Comparison of ENCODE assay signal across 8 cellular contexts in the genomic region with DNA sequence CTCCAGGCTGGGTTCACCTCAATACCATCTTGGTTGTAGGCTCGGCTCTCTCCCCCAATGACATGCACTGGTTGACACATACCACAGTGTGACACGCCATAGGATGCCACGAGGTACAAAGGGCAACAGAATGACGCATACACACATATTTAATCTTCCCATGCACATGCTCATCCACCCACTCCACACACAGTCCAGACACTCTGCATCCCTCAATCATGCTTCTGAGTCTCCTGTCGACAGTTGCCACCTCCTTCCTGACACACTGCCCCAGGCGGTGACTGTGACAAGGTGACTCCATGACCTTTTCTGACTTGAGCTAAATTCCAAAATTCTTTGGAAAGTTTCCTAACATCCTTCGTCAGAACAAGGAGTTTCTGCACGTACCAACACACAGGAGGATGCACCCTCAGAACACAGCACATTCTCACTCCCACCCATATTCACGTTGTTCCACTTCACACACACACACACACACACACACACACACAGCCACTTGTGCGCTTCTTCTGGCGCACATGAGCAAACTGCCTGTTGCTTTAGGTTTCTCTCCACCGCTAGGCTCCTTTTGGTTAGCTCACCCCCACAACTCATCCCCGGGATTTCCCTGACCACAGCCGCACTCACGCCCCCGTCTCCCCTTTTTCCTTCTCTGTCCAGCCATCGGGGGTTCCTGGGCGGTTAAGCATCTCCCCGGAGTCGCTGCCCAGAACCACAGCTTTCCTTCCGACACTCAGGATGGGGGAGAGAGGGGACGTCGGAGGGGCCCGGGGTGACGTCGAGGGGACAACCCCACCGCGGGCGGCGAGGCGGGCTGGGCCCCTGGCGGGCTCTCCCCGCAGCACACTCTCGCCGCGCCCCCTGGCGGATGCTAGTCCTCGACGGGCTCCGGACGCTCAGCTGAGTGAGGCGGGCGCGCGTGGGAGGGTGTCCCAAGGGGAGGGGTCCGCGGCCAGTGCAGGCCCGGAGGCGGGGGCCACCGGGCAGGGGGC. TPM values are rescaled to one million over a fixed set of nuclear protein-coding genes. Genes with fewer than 3 reads are reported as not detected.
DNase-seq lines count a peak whose midpoint lies in the region; ATAC-seq, FAIRE-seq and TF ChIP-seq lines count a peak whose summit lies in the region.

No MANE protein-coding gene starts in this region.

- H3K27me3 ChIP-seq in MM.1S (replicated peaks; ENCODE audit: insufficient read depth, low read length) = peaks cover 95% of the 10 kb centered on the region
- H3K27me3 ChIP-seq in H1 (replicated peaks in 1 of 4; ENCODE audit: control insufficient read depth in 3 of 4, extremely low read depth in 1 of 4, insufficient read depth in 3 of 4, low read length in 3 of 4) = peaks cover 78 to 99% (median 96%) of the 10 kb centered on the region in 4 experiments

- CTCF ChIA-PET in activated CD8-positive, alpha-beta T cell treated with anti-CD3 and anti-CD28 coated beads, Interleukin-2, amount 10 ng/mL, durations not matched to agents 7 days and 5 days (lab: Charles Lee) = interaction anchor here (0.6 to 5.9 kb wide), 32 partner anchors 9 to 163 kb away, joined by 3 to 77 read pairs (median 5); a partner anchor contains a TSS
- CTCF ChIA-PET in H1 (lab: Charles Lee; ENCODE audit: partially characterized antibody) = interaction anchor here (0.6 to 40.8 kb wide), 32 partner anchors 7 to 365 kb away, joined by 3 to 1336 read pairs (median 4); a partner anchor contains a TSS

- no peaks in the 10 kb centered on the region for H3F3A ChIP-seq in MM.1S (ENCODE audit: insufficient read depth, low read length)

- peaks cover 72% of the 10 kb centered on the region for H3K27me3 Mint-ChIP-seq in activated CD8-positive, alpha-beta T cell treated with anti-CD3 and anti-CD28 coated beads, Interleukin-2, amount 10 ng/mL, durations not matched to agents 7 days and 5 days (ENCODE audit: low read depth)
- H3K27me3 Mint-ChIP-seq in type B pancreatic cell = peaks cover 98% of the 10 kb centered on the region

- peak overlapping the region; percentile 51 for H4K8ac ChIP-seq in H1 (ENCODE audit: extremely low read depth, insufficient read depth, low read length)

- peak; percentile 83 for TF ChIP-seq CTCF in MM.1S (IDR thresholded peaks at IDR 0.05; ENCODE audit: low read length)
- peak in 2 of 3 experiments; percentile 63 to 99; a peak in 3 of 4 replicates for TF ChIP-seq CTCF in H1 (IDR thresholded peaks at IDR 0.05; ENCODE audit: control extremely low read depth in 1 of 3, insufficient read depth in 1 of 3, low read depth in 1 of 3, low read length in 3 of 3)
- TF ChIP-seq CTCF in omental fat pad (IDR thresholded peaks at IDR 0.05) = peak in 1 of 3 donors; percentile 37
- TF ChIP-seq CTCF in type B pancreatic cell (conservative IDR thresholded peaks at IDR 0.05) = peak; percentile 89

- no peak overlapping the region for H2BK5ac ChIP-seq in H1 (ENCODE audit: low read depth, low read length)

- H3K56ac ChIP-seq in H1 (replicated peaks; ENCODE audit: insufficient read length, low read depth, low read length) = no peak overlapping the region

- H3K4me1 Mint-ChIP-seq in activated CD8-positive, alpha-beta T cell treated with anti-CD3 and anti-CD28 coated beads, Interleukin-2, amount 10 ng/mL, durations not matched to agents 7 days and 5 days (ENCODE audit: low read depth) = peaks cover 58% of the 10 kb centered on the region
- peaks cover 8% of the 10 kb centered on the region for H3K4me1 Mint-ChIP-seq in type B pancreatic cell (ENCODE audit: unreplicated experiment)

- no peak overlapping the region for H3K14ac ChIP-seq in H1 (ENCODE audit: insufficient read length)

- TF ChIP-seq RAD21 in H1 (IDR thresholded peaks at IDR 0.05 in 1 of 2, conservative IDR thresholded peaks at IDR 0.05 in 1 of 2; ENCODE audit: low read depth in 2 of 2, low read length in 2 of 2) = peak; percentile 18 to 36; a peak in 3 of 4 replicates

- H3K79me2 ChIP-seq in MM.1S (ENCODE audit: low read length) = no peaks in the 10 kb centered on the region
- no peaks in the 10 kb centered on the region for H3K79me2 ChIP-seq in H1 (ENCODE audit: control insufficient read depth in 1 of 2, insufficient read depth in 2 of 2, low read length in 2 of 2)

- peak overlapping the region; percentile 35; the same call in 1 of the 2 replicates for H2BK20ac ChIP-seq in H1 (ENCODE audit: low read length)

- H3K36me3 ChIP-seq in MM.1S (replicated peaks; ENCODE audit: insufficient read depth, low read length) = no peaks in the 10 kb centered on the region
- peaks cover 0 to 6% (median 0%) of the 10 kb centered on the region in 4 experiments; a peak in 1 of 8 replicates for H3K36me3 ChIP-seq in H1 (ENCODE audit: control insufficient read depth in 2 of 4, insufficient read depth in 4 of 4, low read length in 3 of 4)

- no peaks in the 10 kb centered on the region for H3K9me2 ChIP-seq in MM.1S (replicated peaks; ENCODE audit: insufficient read depth, low read length)

- no peak overlapping the region for H4K5ac ChIP-seq in H1 (ENCODE audit: insufficient read length, low read depth, low read length)

- H3K4me2 ChIP-seq in MM.1S (ENCODE audit: low read depth, low read length) (peak overlapping the region; percentile 89), H1 (ENCODE audit: insufficient read depth in 1 of 2, low read depth in 2 of 2, low read length in 2 of 2) (peak overlapping the region; percentile 65; a peak in 3 of 4 replicates)

- H3K4me3 Mint-ChIP-seq in activated CD8-positive, alpha-beta T cell treated with anti-CD3 and anti-CD28 coated beads, Interleukin-2, amount 10 ng/mL, durations not matched to agents 7 days and 5 days = peak overlapping the region; percentile 47
- peak overlapping the region; percentile 29 for H3K4me3 Mint-ChIP-seq in type B pancreatic cell

- no peak for TF ChIP-seq POLR2A in H1 (IDR thresholded peaks at IDR 0.05; ENCODE audit: control extremely low read depth in 1 of 2, low read depth in 2 of 2, low read length in 2 of 2)

- H3K23me2 ChIP-seq in H1 (ENCODE audit: low read depth, low read length) = peaks cover 15% of the 10 kb centered on the region

- DNase-seq in AG20443 (ENCODE audit: low spot score) = peak; percentile 82
- peak; percentile 65 for DNase-seq in MM.1S
- peak; percentile 80 for DNase-seq in activated CD8-positive, alpha-beta T cell treated with anti-CD3 and anti-CD28 coated beads, Interleukin-2, amount 10 ng/mL, durations not matched to agents 7 days and 5 days
- DNase-seq in H1 (ENCODE audit: low read depth in 1 of 2, low spot score in 2 of 2) = peak in 1 of 2 experiments; percentile 88
- DNase-seq in omental fat pad (ENCODE audit: low spot score) = peak; percentile 70
- DNase-seq in type B pancreatic cell (ENCODE audit: extremely low spot score, unreplicated experiment) = no peak
- no peak for DNase-seq in hippocampal formation (lab: John Stamatoyannopoulos, UW)

- peak overlapping the region; percentile 6; the same call in 1 of the 2 replicates for H2BK12ac ChIP-seq in H1 (ENCODE audit: low read depth, low read length)

- H3K9ac ChIP-seq in MM.1S (ENCODE audit: low read length) (no peak overlapping the region), H1 (replicated peaks in 1 of 4; ENCODE audit: extremely low read depth in 1 of 4, low read depth in 3 of 4, low read length in 3 of 4) (no peak overlapping the region)

- POLR2A ChIA-PET in activated CD8-positive, alpha-beta T cell treated with anti-CD3 and anti-CD28 coated beads, Interleukin-2, amount 10 ng/mL, durations not matched to agents 7 days and 5 days (lab: Charles Lee) = interaction anchor here (0.6 to 1.3 kb wide), 6 partner anchors 9 to 125 kb away, joined by 3 to 4 read pairs (median 3); a partner anchor contains a TSS
- POLR2A ChIA-PET in H1 (lab: Charles Lee; ENCODE audit: partially characterized antibody) = interaction anchor here (1.3 to 4.3 kb wide), 4 partner anchors 9 to 112 kb away, joined by 3 to 21 read pairs (median 6); a partner anchor contains a TSS

- H2AFZ ChIP-seq in MM.1S (ENCODE audit: low read length) (peak overlapping the region; percentile 46; the same call in 1 of the 2 replicates), H1 (ENCODE audit: low read length) (no peak overlapping the region)

- H2BK120ac ChIP-seq in H1 (replicated peaks; ENCODE audit: low read depth, low read length) = no peak overlapping the region

- no peaks in the 10 kb centered on the region for H3K79me1 ChIP-seq in H1 (ENCODE audit: low read depth, low read length)

- H3K9me3 ChIP-seq in MM.1S (replicated peaks; ENCODE audit: insufficient read depth, low read length) = no peaks in the 10 kb centered on the region
- H3K9me3 ChIP-seq in H1 (ENCODE audit: insufficient read depth in 2 of 2, low read depth in 1 of 2, low read length in 1 of 2) = no peaks in the 10 kb centered on the region

- H3K9me3 Mint-ChIP-seq in activated CD8-positive, alpha-beta T cell treated with anti-CD3 and anti-CD28 coated beads, Interleukin-2, amount 10 ng/mL, durations not matched to agents 7 days and 5 days (ENCODE audit: insufficient read depth) = no peaks in the 10 kb centered on the region
- no peaks in the 10 kb centered on the region for H3K9me3 Mint-ChIP-seq in type B pancreatic cell

- H3K4me1 ChIP-seq in MM.1S (ENCODE audit: low read length) (peaks cover 41% of the 10 kb centered on the region), H1 (replicated peaks in 1 of 4; ENCODE audit: control insufficient read depth in 3 of 4, insufficient read depth in 4 of 4, low read length in 3 of 4) (peaks cover 0 to 39% (median 30%) of the 10 kb centered on the region in 4 experiments; a peak in 6 of 7 replicates)

- no peaks in the 10 kb centered on the region for H3K36me3 Mint-ChIP-seq in activated CD8-positive, alpha-beta T cell treated with anti-CD3 and anti-CD28 coated beads, Interleukin-2, amount 10 ng/mL, durations not matched to agents 7 days and 5 days (ENCODE audit: low read depth)
- H3K36me3 Mint-ChIP-seq in type B pancreatic cell = no peaks in the 10 kb centered on the region

- H3K27ac ChIP-seq in MM.1S (ENCODE audit: low read length) = no peak overlapping the region
- no peak overlapping the region for H3K27ac ChIP-seq in H1 (ENCODE audit: low read depth, low read length)

- H2BK15ac ChIP-seq in H1 (ENCODE audit: low read length) = peak overlapping the region; percentile 72; the same call in 1 of the 2 replicates

- WGBS in H1 (ENCODE audit: extremely low coverage in 1 of 2, insufficient coverage in 1 of 2, insufficient read length in 1 of 2, insufficient replicate concordance in 2 of 2, low coverage in 1 of 2, low lambda C conversion rate in 2 of 2, missing lambda C conversion rate in 1 of 2), 2 experiments = 38% methylated on average over 20 of the region's 50 CpGs; no CpG with 5 or more reads in 1 of the 2 experiments

- H4K20me1 ChIP-seq in MM.1S (ENCODE audit: insufficient read depth, low read length) (no peaks in the 10 kb centered on the region), H1 (replicated peaks in 1 of 2; ENCODE audit: control insufficient read depth in 1 of 2, insufficient read depth in 2 of 2, low read length in 2 of 2) (peaks cover 8 to 14% of the 10 kb centered on the region in 2 experiments)

- no peak overlapping the region for H3K23ac ChIP-seq in H1 (ENCODE audit: insufficient read length)

- no peak overlapping the region for H3K18ac ChIP-seq in H1 (ENCODE audit: extremely low read depth, low read length)

- H3K4me3 ChIP-seq in MM.1S (ENCODE audit: low read length) = no peak overlapping the region; the same call in none of the 2 replicates
- peak overlapping the region in 3 of 4 experiments; percentile 16 to 57 (median 26); a peak in 4 of 8 replicates for H3K4me3 ChIP-seq in H1 (ENCODE audit: extremely low read depth in 1 of 4, insufficient read depth in 2 of 4, low read depth in 3 of 4, low read length in 4 of 4)

- H3K27ac Mint-ChIP-seq in activated CD8-positive, alpha-beta T cell treated with anti-CD3 and anti-CD28 coated beads, Interleukin-2, amount 10 ng/mL, durations not matched to agents 7 days and 5 days = peak overlapping the region; percentile 32
- H3K27ac Mint-ChIP-seq in type B pancreatic cell = peak overlapping the region; percentile 59

- peak overlapping the region; percentile 91 for H2AK5ac ChIP-seq in H1 (ENCODE audit: low read depth, low read length)

- no peak overlapping the region for H3K4ac ChIP-seq in H1 (replicated peaks; ENCODE audit: insufficient read length, low read depth, low read length)

- no peak for TF ChIP-seq EP300 in H1 (IDR thresholded peaks at IDR 0.05; ENCODE audit: borderline replicate concordance in 1 of 2, low read depth in 2 of 2, low read length in 2 of 2)

- no peak for FAIRE-seq in H1 (lab: Jason Lieb, UNC)

- ATAC-seq in GM19372 (IDR thresholded peaks at IDR 0.05; ENCODE audit: low read depth, unreplicated experiment) (peak; percentile 54), omental fat pad (ENCODE audit: low FRiP score) (peak; percentile 50)
- ATAC-seq in activated CD8-positive, alpha-beta T cell treated with anti-CD3 and anti-CD28 coated beads, Interleukin-2, amount 10 ng/mL, durations not matched to agents 7 days and 5 days = peak; percentile 54

- no peak overlapping the region for H4K91ac ChIP-seq in H1 (replicated peaks; ENCODE audit: insufficient read length, low read length)

RNA-seq across cellular contexts. Expression of a gene that starts 0.5 kb away (rescaled TPM):
- 1 to 10 TPM in 1 of 2 experiments, under 1 TPM in 1; 0.81 to 1.1 TPM for total RNA-seq in activated CD8-positive, alpha-beta T cell treated with anti-CD3 and anti-CD28 coated beads, Interleukin-2, amount 10 ng/mL, durations not matched to agents 7 days and 5 days
- not detected in 2 replicates for total RNA-seq in H1 (2021; fragmentation: NEBNext Ultra II Directional; extraction: Animal tissue kit (Norgen Biotek cat#: 25700))
- polyA plus RNA-seq in H1 (2011; rRNA removed) = not detected in 2 replicates
- polyA plus RNA-seq in H1 (2011; cell fraction: cytosol; rRNA removed) = not detected
- polyA plus RNA-seq in H1 (2011; cell fraction: nucleus; rRNA removed) = not detected
- not detected in 4 replicates for polyA plus RNA-seq in H1 (2012, experiment 1 of 2)
- not detected for polyA plus RNA-seq in H1 (2012, experiment 2 of 2)
- polyA plus RNA-seq in H1 (2013, experiment 1 of 2) = not detected
- polyA plus RNA-seq in H1 (2013, experiment 2 of 2) = not detected
- polyA minus RNA-seq in H1 (2011; rRNA and poly(A)+ RNA removed) = not detected in 2 replicates
- polyA minus RNA-seq in H1 (2011; cell fraction: cytosol; rRNA and poly(A)+ RNA removed) = not detected
- polyA minus RNA-seq in H1 (2011; cell fraction: nucleus; rRNA and poly(A)+ RNA removed) = not detected
- total RNA-seq in omental fat pad (under 1 TPM in 1 of 4 donors, not detected in 3; 0.60 TPM), type B pancreatic cell (ENCODE audit: low replicate concordance) (28.9 TPM in 1 of 2 replicates, not detected in the other)

RNA-seq across cellular contexts. Expression of a gene that starts 6.1 kb away (rescaled TPM):
- 1 to 10 TPM; 2.4 to 3.2 TPM for total RNA-seq in activated CD8-positive, alpha-beta T cell treated with anti-CD3 and anti-CD28 coated beads, Interleukin-2, amount 10 ng/mL, durations not matched to agents 7 days and 5 days
- total RNA-seq in H1 (2021; fragmentation: NEBNext Ultra II Directional; extraction: Animal tissue kit (Norgen Biotek cat#: 25700)) = 0.25 and 0.26 TPM in 2 replicates
- 1.8 and 1.9 TPM in 2 replicates for polyA plus RNA-seq in H1 (2011; rRNA removed)
- polyA plus RNA-seq in H1 (2011; cell fraction: cytosol; rRNA removed) = 1.5 TPM
- polyA plus RNA-seq in H1 (2011; cell fraction: nucleus; rRNA removed) = 1.5 TPM
- polyA plus RNA-seq in H1 (2012, experiment 1 of 2) = 0.76 to 1.6 TPM (median 1.5 TPM) in 4 replicates
- polyA plus RNA-seq in H1 (2012, experiment 2 of 2) = 1.1 TPM
- polyA plus RNA-seq in H1 (2013, experiment 1 of 2) = 0.04 TPM
- 0.06 TPM for polyA plus RNA-seq in H1 (2013, experiment 2 of 2)
- 0.16 and 0.54 TPM in 2 replicates for polyA minus RNA-seq in H1 (2011; rRNA and poly(A)+ RNA removed)
- 1.6 TPM for polyA minus RNA-seq in H1 (2011; cell fraction: cytosol; rRNA and poly(A)+ RNA removed)
- polyA minus RNA-seq in H1 (2011; cell fraction: nucleus; rRNA and poly(A)+ RNA removed) = 0.30 TPM
- 1 to 10 TPM in 1 of 4 donors, under 1 TPM in 3; 0.36 to 2.5 (median 0.56) TPM for total RNA-seq in omental fat pad
- total RNA-seq in type B pancreatic cell (ENCODE audit: low replicate concordance) = 6.2 and 6.3 TPM in 2 replicates

RNA-seq across cellular contexts. Expression of a gene that starts 20.3 kb away (rescaled TPM):
- 100 to 1,000 TPM; 104 to 108 TPM for total RNA-seq in activated CD8-positive, alpha-beta T cell treated with anti-CD3 and anti-CD28 coated beads, Interleukin-2, amount 10 ng/mL, durations not matched to agents 7 days and 5 days
- 250 and 251 TPM in 2 replicates for total RNA-seq in H1 (2021; fragmentation: NEBNext Ultra II Directional; extraction: Animal tissue kit (Norgen Biotek cat#: 25700))
- 231 and 262 TPM in 2 replicates for polyA plus RNA-seq in H1 (2011; rRNA removed)
- 269 TPM for polyA plus RNA-seq in H1 (2011; cell fraction: cytosol; rRNA removed)
- polyA plus RNA-seq in H1 (2011; cell fraction: nucleus; rRNA removed) = 156 TPM
- polyA plus RNA-seq in H1 (2012, experiment 1 of 2) = 234 to 285 TPM (median 262 TPM) in 4 replicates
- 231 TPM for polyA plus RNA-seq in H1 (2012, experiment 2 of 2)
- polyA plus RNA-seq in H1 (2013, experiment 1 of 2) = 84.2 TPM
- 90.0 TPM for polyA plus RNA-seq in H1 (2013, experiment 2 of 2)
- 191 and 260 TPM in 2 replicates for polyA minus RNA-seq in H1 (2011; rRNA and poly(A)+ RNA removed)
- polyA minus RNA-seq in H1 (2011; cell fraction: cytosol; rRNA and poly(A)+ RNA removed) = 89.5 TPM
- polyA minus RNA-seq in H1 (2011; cell fraction: nucleus; rRNA and poly(A)+ RNA removed) = 68.0 TPM
- total RNA-seq in omental fat pad = 10 to 100 TPM; 57.1 to 91.5 (median 68.3) TPM
- 161 and 168 TPM in 2 replicates for total RNA-seq in type B pancreatic cell (ENCODE audit: low replicate concordance)

RNA-seq across cellular contexts. Expression of a gene that starts 21.6 kb away (rescaled TPM):
- under 1 TPM; 0.39 to 0.42 TPM for total RNA-seq in activated CD8-positive, alpha-beta T cell treated with anti-CD3 and anti-CD28 coated beads, Interleukin-2, amount 10 ng/mL, durations not matched to agents 7 days and 5 days
- 0.21 and 0.30 TPM in 2 replicates for total RNA-seq in H1 (2021; fragmentation: NEBNext Ultra II Directional; extraction: Animal tissue kit (Norgen Biotek cat#: 25700))
- polyA plus RNA-seq in H1 (2011; rRNA removed) = 0.14 and 0.20 TPM in 2 replicates
- polyA plus RNA-seq in H1 (2011; cell fraction: cytosol; rRNA removed) = 0.23 TPM
- polyA plus RNA-seq in H1 (2011; cell fraction: nucleus; rRNA removed) = 0.26 TPM
- polyA plus RNA-seq in H1 (2012, experiment 1 of 2) = 0.19 to 0.25 TPM (median 0.23 TPM) in 3 of 4 replicates, not detected in the other
- polyA plus RNA-seq in H1 (2012, experiment 2 of 2) = 0.29 TPM
- polyA plus RNA-seq in H1 (2013, experiment 1 of 2) = 0.08 TPM
- 0.11 TPM for polyA plus RNA-seq in H1 (2013, experiment 2 of 2)
- polyA minus RNA-seq in H1 (2011; rRNA and poly(A)+ RNA removed) = 0.05 and 0.09 TPM in 2 replicates
- polyA minus RNA-seq in H1 (2011; cell fraction: cytosol; rRNA and poly(A)+ RNA removed) = not detected
- polyA minus RNA-seq in H1 (2011; cell fraction: nucleus; rRNA and poly(A)+ RNA removed) = 0.20 TPM
- total RNA-seq in omental fat pad (under 1 TPM in 2 of 4 donors, not detected in 2; 0.12 to 0.65 TPM), type B pancreatic cell (ENCODE audit: low replicate concordance) (0.45 and 8.8 TPM in 2 replicates)

RNA-seq across cellular contexts. Expression of a gene that starts 41.0 kb away (rescaled TPM):
- total RNA-seq in activated CD8-positive, alpha-beta T cell treated with anti-CD3 and anti-CD28 coated beads, Interleukin-2, amount 10 ng/mL, durations not matched to agents 7 days and 5 days = 10 to 100 TPM; 57.5 to 59.8 TPM
- 36.3 and 38.6 TPM in 2 replicates for total RNA-seq in H1 (2021; fragmentation: NEBNext Ultra II Directional; extraction: Animal tissue kit (Norgen Biotek cat#: 25700))
- polyA plus RNA-seq in H1 (2011; rRNA removed) = 32.3 and 57.5 TPM in 2 replicates
- polyA plus RNA-seq in H1 (2011; cell fraction: cytosol; rRNA removed) = 43.9 TPM
- 20.4 TPM for polyA plus RNA-seq in H1 (2011; cell fraction: nucleus; rRNA removed)
- polyA plus RNA-seq in H1 (2012, experiment 1 of 2) = 41.3 to 53.9 TPM (median 44.4 TPM) in 4 replicates
- 35.5 TPM for polyA plus RNA-seq in H1 (2012, experiment 2 of 2)
- polyA plus RNA-seq in H1 (2013, experiment 1 of 2) = 37.2 TPM
- polyA plus RNA-seq in H1 (2013, experiment 2 of 2) = 38.9 TPM
- 27.7 and 50.1 TPM in 2 replicates for polyA minus RNA-seq in H1 (2011; rRNA and poly(A)+ RNA removed)
- 17.1 TPM for polyA minus RNA-seq in H1 (2011; cell fraction: cytosol; rRNA and poly(A)+ RNA removed)
- 14.7 TPM for polyA minus RNA-seq in H1 (2011; cell fraction: nucleus; rRNA and poly(A)+ RNA removed)
- total RNA-seq in omental fat pad (10 to 100 TPM; 40.0 to 64.2 (median 54.4) TPM), type B pancreatic cell (ENCODE audit: low replicate concordance) (58.7 and 66.3 TPM in 2 replicates)

Comparison
In these comparisons a context has a peak if more than half of its experiments do, and no peak if none do; other contexts are left out.
1. DNase-seq: peak in AG20443 (single experiment), MM.1S (single experiment), activated CD8-positive, alpha-beta T cell treated with anti-CD3 and anti-CD28 coated beads, Interleukin-2, amount 10 ng/mL, durations not matched to agents 7 days and 5 days (single experiment) and omental fat pad (single experiment); none in type B pancreatic cell (single experiment) and hippocampal formation (0 of 2).
2. Peak in every context shown above with its lines, with median percentiles within 50 percentile points of each other: ATAC-seq.